In genomic region chr17:45790296-45790922, GRCh38 we compare ENCODE assay signal across 26 cellular contexts. TPM values are rescaled to one million over a fixed set of nuclear protein-coding genes. Genes with fewer than 3 reads are reported as not detected.
DNase-seq lines count a peak whose midpoint lies in the region; ATAC-seq and TF ChIP-seq lines count a peak whose summit lies in the region.
"Had no signal": no experiment of that assay in that cellular context is flagged by ENCODE, and none has a peak within 500 bp of the region (broad histone marks: within the 10 kb centered on the region; RNA-seq: fewer than 3 reads in every experiment).

No MANE protein-coding gene starts in this region.

- TF ChIP-seq CTCF in fibroblast of mammary gland (conservative IDR thresholded peaks at IDR 0.05; ENCODE audit: control insufficient read depth, insufficient read depth, low read depth, low read length) = no peak
- TF ChIP-seq CTCF in thyroid gland (IDR thresholded peaks at IDR 0.05) = no peak
- no peak for TF ChIP-seq CTCF in GM20000 (IDR thresholded peaks at IDR 0.05; ENCODE audit: extremely low read depth, missing control alignments)

- TF ChIP-seq POLR2A in thyroid gland (IDR thresholded peaks at IDR 0.05) = no peak

- H3K4me3 ChIP-seq in fibroblast of mammary gland (ENCODE audit: control insufficient read depth, low read depth, low read length) (no peak overlapping the region), thyroid gland (replicated peaks in 1 of 3) (no peak overlapping the region)
- H3K4me3 ChIP-seq: cardiac muscle cell, heart right ventricle, MG63, sigmoid colon, stomach, tibial nerve had no signal

- H3K27ac ChIP-seq in thyroid gland = no peak overlapping the region
- H3K27ac ChIP-seq: cardiac muscle cell, heart right ventricle, sigmoid colon, stomach, tibial nerve had no signal

- no peak for ATAC-seq in GM18511 (IDR thresholded peaks at IDR 0.05; ENCODE audit: unreplicated experiment)
- ATAC-seq: activated CD8-positive, alpha-beta memory T cell treated with anti-CD3 and anti-CD28 coated beads, Interleukin-2, amount 10 ng/mL, durations not matched to agents 7 days and 5 days; heart right ventricle had no signal

- intact Hi-C loops in thyroid gland (cut with DNase I) = no loop called here

- H3K4me1 ChIP-seq in thyroid gland = peaks cover 10 to 14% of the 10 kb centered on the region in 2 donors

- no peaks in the 10 kb centered on the region for H3K9me3 ChIP-seq in thyroid gland
- H3K9me3 ChIP-seq: heart right ventricle, MG63, sigmoid colon, stomach, tibial nerve had no signal

- H3K27me3 ChIP-seq in thyroid gland = no peaks in the 10 kb centered on the region

- 47 to 50% methylated on average over 6 to 11 of the region's 11 CpGs for WGBS in thyroid gland, 2 donors

- no peaks in the 10 kb centered on the region for H3K36me3 ChIP-seq in thyroid gland
- H3K36me3 ChIP-seq: cardiac muscle cell, heart right ventricle, MG63, sigmoid colon, stomach, tibial nerve had no signal

- DNase-seq in DMS53 (lab: John Stamatoyannopoulos, UW) (peak; percentile 51), DMS53 treated with DMSO at 0.1 percent for 48 hours (lab: John Stamatoyannopoulos, UW; ENCODE audit: unreplicated experiment) (no peak), NCI-H2196 (lab: John Stamatoyannopoulos, UW; ENCODE audit: unreplicated experiment) (peak; percentile 76), fibroblast of mammary gland (ENCODE audit: low read depth) (peak; percentile 3), thyroid gland (peak; percentile 31 to 45), GM20000 (ENCODE audit: low spot score) (no peak), KG1 (lab: John Stamatoyannopoulos, UW) (no peak)
- DNase-seq: 8988T; activated CD4-positive, alpha-beta T cell treated with anti-CD3 and anti-CD28 coated beads, Interleukin-2, amount 50 U/mL, for 1 hour; activated CD8-positive, alpha-beta memory T cell treated with anti-CD3 and anti-CD28 coated beads, Interleukin-2, amount 10 ng/mL, durations not matched to agents 7 days and 5 days; activated naive CD4-positive, alpha-beta T cell treated with anti-CD3 and anti-CD28 coated beads, Interleukin-2, amount 50 U/mL, for 16 hours; heart right ventricle; MG63; NCI-H1417 treated with DMSO at 0.1 percent for 48 hours; NCI-H526 treated with DMSO at 0.1 percent for 48 hours; sigmoid colon; stimulated activated CD8-positive, alpha-beta memory T cell treated with anti-CD3 and anti-CD28 coated beads, Interleukin-4, amount 100 ng/mL, for 48 hours; stomach had no signal

RNA-seq across cellular contexts. Expression of gene CRHR1, which starts 6.3 kb away (rescaled TPM):
- not detected for total RNA-seq in thyroid gland
- total RNA-seq: activated CD8-positive, alpha-beta memory T cell treated with anti-CD3 and anti-CD28 coated beads, Interleukin-2, amount 10 ng/mL, durations not matched to agents 7 days and 5 days; B cell; lung microvascular endothelial cell; OCI-LY7; progenitor cell of endocrine pancreas; stomach; tibial nerve had no signal

RNA-seq across cellular contexts. Expression of gene SPPL2C, which starts 54.3 kb away (rescaled TPM):
- under 1 TPM in 1 of 4 donors, not detected in 3; 0.13 TPM for total RNA-seq in thyroid gland
- total RNA-seq: activated CD8-positive, alpha-beta memory T cell treated with anti-CD3 and anti-CD28 coated beads, Interleukin-2, amount 10 ng/mL, durations not matched to agents 7 days and 5 days; B cell; heart right ventricle; lung microvascular endothelial cell; neural crest cell; OCI-LY7; progenitor cell of endocrine pancreas; sigmoid colon; stomach; tibial nerve had no signal

Comparison
In these comparisons a context has a peak if more than half of its experiments do, and no peak if none do; other contexts are left out.
1. DNase-seq: peak in DMS53 (single experiment), NCI-H2196 (single experiment), fibroblast of mammary gland (single experiment) and thyroid gland (2 of 2); none in DMS53 treated with DMSO at 0.1 percent for 48 hours (single experiment), GM20000 (single experiment) and KG1 (single experiment).